8 cellular contexts compared by ENCODE assay signal in genomic region chr18:54358495-54358793, GRCh38. TPM values are rescaled to one million over a fixed set of nuclear protein-coding genes. Genes with fewer than 3 reads are reported as not detected.
DNase-seq lines count a peak whose midpoint lies in the region; ATAC-seq and TF ChIP-seq lines count a peak whose summit lies in the region.

No MANE protein-coding gene starts in this region.

- H3K9me3 Mint-ChIP-seq in activated CD4-positive, alpha-beta T cell treated with anti-CD3 and anti-CD28 coated beads, Interleukin-2, amount 10 ng/mL, durations not matched to agents 24 days and 14 days, result no peaks in the 10 kb centered on the region

- H3K4me1 Mint-ChIP-seq in activated CD4-positive, alpha-beta T cell treated with anti-CD3 and anti-CD28 coated beads, Interleukin-2, amount 10 ng/mL, durations not matched to agents 24 days and 14 days, result peaks cover 25% of the 10 kb centered on the region

- no peak for TF ChIP-seq EP300 in ovary (IDR thresholded peaks at IDR 0.05)

- H3K4me1 ChIP-seq in foreskin keratinocyte (no peaks in the 10 kb centered on the region), ovary (ENCODE audit: insufficient read depth) (peaks cover 2% of the 10 kb centered on the region)

- 0% methylated on average over 15 of the region's 15 CpGs for WGBS in ovary, 3 donors

- intact Hi-C loops in activated CD4-positive, alpha-beta T cell treated with anti-CD3 and anti-CD28 coated beads, Interleukin-2, amount 10 ng/mL, durations not matched to agents 24 days and 14 days (cut with micrococcal nuclease), result loop anchor here (2.0 to 10.0 kb wide), 3 partner anchors 30 to 424 kb away; no protein-coding TSS in a partner anchor
- intact Hi-C loops in ovary (cut with DNase I), result loop anchor here in 1 of 4 donors (10.0 kb wide), 1 partner anchor 134 kb away; the partner anchor contains the start of gene MBD2

- ATAC-seq in HG02852 (IDR thresholded peaks at IDR 0.05; ENCODE audit: unreplicated experiment) (peak; percentile 9), foreskin keratinocyte (peak; percentile 31)

- H3K27ac ChIP-seq in SU-DHL-6 (ENCODE audit: low read depth, low read length) (peak overlapping the region; percentile 60; the same call in 1 of the 2 replicates), foreskin keratinocyte (peak overlapping the region; percentile 38), ovary (no peak overlapping the region)

- H3K4me3 Mint-ChIP-seq in activated CD4-positive, alpha-beta T cell treated with anti-CD3 and anti-CD28 coated beads, Interleukin-2, amount 10 ng/mL, durations not matched to agents 24 days and 14 days, result peak overlapping the region; percentile 99

- H3K27ac Mint-ChIP-seq in activated CD4-positive, alpha-beta T cell treated with anti-CD3 and anti-CD28 coated beads, Interleukin-2, amount 10 ng/mL, durations not matched to agents 24 days and 14 days, result peak overlapping the region; percentile 100

- H3K9me3 ChIP-seq in SU-DHL-6 (ENCODE audit: insufficient read depth, low read length) (no peaks in the 10 kb centered on the region), ovary (no peaks in the 10 kb centered on the region)

- H4K20me1 ChIP-seq in SU-DHL-6 (ENCODE audit: low read depth, low read length), result no peaks in the 10 kb centered on the region

- H3K9me2 ChIP-seq in SU-DHL-6 (replicated peaks; ENCODE audit: insufficient read depth, low read length), result no peaks in the 10 kb centered on the region

- H2AFZ ChIP-seq in SU-DHL-6 (ENCODE audit: low read depth, low read length, severe bottlenecking), result peak overlapping the region; percentile 100

- no peak for TF ChIP-seq POLR2A in ovary (IDR thresholded peaks at IDR 0.05)

- H3K27me3 ChIP-seq in SU-DHL-6 (ENCODE audit: low read length), result no peaks in the 10 kb centered on the region
- no peaks in the 10 kb centered on the region for H3K27me3 ChIP-seq in foreskin keratinocyte
- H3K27me3 ChIP-seq in ovary, result no peaks in the 10 kb centered on the region

- no peaks in the 10 kb centered on the region for H3K27me3 Mint-ChIP-seq in activated CD4-positive, alpha-beta T cell treated with anti-CD3 and anti-CD28 coated beads, Interleukin-2, amount 10 ng/mL, durations not matched to agents 24 days and 14 days

- no peak for DNase-seq in activated CD4-positive, alpha-beta T cell treated with anti-CD3 and anti-CD28 coated beads, Interleukin-2, amount 10 ng/mL, durations not matched to agents 24 days and 14 days
- DNase-seq in activated CD4-positive, alpha-beta T cell treated with anti-CD3 and anti-CD28 coated beads for 48 hours, result no peak
- DNase-seq in foreskin keratinocyte, result peak; percentile 13 to 37
- peak in 1 of 5 donors; percentile 16 for DNase-seq in ovary
- DNase-seq in AG08396 (ENCODE audit: low spot score), result no peak
- no peak for DNase-seq in NCI-H146 (lab: John Stamatoyannopoulos, UW)

- peaks cover 23% of the 10 kb centered on the region for H3K36me3 Mint-ChIP-seq in activated CD4-positive, alpha-beta T cell treated with anti-CD3 and anti-CD28 coated beads, Interleukin-2, amount 10 ng/mL, durations not matched to agents 24 days and 14 days (ENCODE audit: low read depth)

- peaks cover 24% of the 10 kb centered on the region; the same call in 1 of the 2 replicates for H3F3A ChIP-seq in SU-DHL-6 (ENCODE audit: insufficient read depth)

- H3K79me2 ChIP-seq in SU-DHL-6 (ENCODE audit: insufficient read depth, low read length), result peaks cover 4% of the 10 kb centered on the region; the same call in 1 of the 2 replicates

- H3K4me3 ChIP-seq in SU-DHL-6 (ENCODE audit: insufficient read depth, low read length, poor library complexity, severe bottlenecking) (peak overlapping the region; percentile 89), ovary (peak overlapping the region; percentile 63)

- H3K36me3 ChIP-seq in SU-DHL-6 (ENCODE audit: low read length) (peaks cover 24% of the 10 kb centered on the region), ovary (no peaks in the 10 kb centered on the region)

- peak overlapping the region; percentile 89 for H3K9ac ChIP-seq in SU-DHL-6 (ENCODE audit: low read length)

- peak overlapping the region; percentile 75 for H3K4me2 ChIP-seq in SU-DHL-6 (ENCODE audit: low read depth, low read length, poor library complexity, severe bottlenecking)

- TF ChIP-seq CTCF in SU-DHL-6 (IDR thresholded peaks at IDR 0.05; ENCODE audit: insufficient read depth, low read length, poor library complexity, severe bottlenecking) (no peak), foreskin keratinocyte (conservative IDR thresholded peaks at IDR 0.05) (no peak), ovary (IDR thresholded peaks at IDR 0.05) (no peak)

RNA-seq across cellular contexts. Expression of gene C18orf54, which starts 0.7 kb away (rescaled TPM):
- 10.9 and 12.8 TPM in 2 replicates for total RNA-seq in activated CD4-positive, alpha-beta T cell treated with anti-CD3 and anti-CD28 coated beads, Interleukin-2, amount 10 ng/mL, durations not matched to agents 24 days and 14 days
- total RNA-seq in foreskin keratinocyte (12.5 and 15.3 TPM in 2 replicates), ovary (1 to 10 TPM; 1.2 to 2.5 (median 1.9) TPM)
- polyA plus RNA-seq in foreskin keratinocyte (2.9 and 4.3 TPM in 2 replicates), ovary (1 to 10 TPM in 1 of 2 donors, under 1 TPM in 1; 0.87 to 1.8 TPM)

RNA-seq across cellular contexts. Expression of gene STARD6, which starts 0.8 kb away (rescaled TPM):
- total RNA-seq in activated CD4-positive, alpha-beta T cell treated with anti-CD3 and anti-CD28 coated beads, Interleukin-2, amount 10 ng/mL, durations not matched to agents 24 days and 14 days, result not detected in 2 replicates
- total RNA-seq in foreskin keratinocyte, result 0.14 TPM in 1 of 2 replicates, not detected in the other
- 0.06 TPM in 1 of 2 replicates, not detected in the other for polyA plus RNA-seq in foreskin keratinocyte
- not detected for total RNA-seq in ovary
- polyA plus RNA-seq in ovary, result not detected

Comparison
In these comparisons a context has a peak if more than half of its experiments do, and no peak if none do; other contexts are left out.
1. DNase-seq: peak in foreskin keratinocyte (2 of 2); none in activated CD4-positive, alpha-beta T cell treated with anti-CD3 and anti-CD28 coated beads, Interleukin-2, amount 10 ng/mL, durations not matched to agents 24 days and 14 days (single experiment), activated CD4-positive, alpha-beta T cell treated with anti-CD3 and anti-CD28 coated beads for 48 hours (single experiment), AG08396 (single experiment) and NCI-H146 (single experiment).
2. H3K27ac ChIP-seq: peak in SU-DHL-6 (single experiment) and foreskin keratinocyte (single experiment); none in ovary (0 of 2).